25 cellular contexts compared by ENCODE assay signal in the genomic region with DNA sequence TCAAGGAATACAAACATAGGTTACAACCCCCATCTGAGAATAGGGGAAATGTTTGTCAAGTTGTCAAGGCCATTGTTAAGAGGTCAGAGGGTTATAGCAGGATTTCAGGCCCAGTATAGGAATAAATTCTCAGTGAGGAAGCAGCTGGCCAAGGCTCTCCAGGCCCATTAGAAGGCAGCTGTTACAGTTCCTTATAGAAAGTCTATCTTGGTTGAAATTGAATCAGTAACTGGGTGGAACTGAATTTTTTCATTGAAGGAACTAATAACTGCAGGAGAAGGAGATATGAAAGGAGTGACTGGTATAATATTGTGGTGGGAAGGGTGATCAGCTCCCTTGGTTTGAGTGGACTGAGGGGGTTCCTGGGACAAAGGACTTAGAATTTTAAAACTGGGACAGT.
"Had no signal": no experiment of that assay in that cellular context is flagged by ENCODE, and none has a peak within 500 bp of the region (broad histone marks: within the 10 kb centered on the region; RNA-seq: fewer than 3 reads in every experiment).

No MANE protein-coding gene starts in this region.

- H3K79me2 ChIP-seq: hepatocyte had no signal

- FAIRE-seq: pancreas, small intestine, urothelium cell line had no signal

- H3K36me3 ChIP-seq: left ventricle myocardium inferior, pancreas, prostate gland, spleen, suprapubic skin, thoracic aorta, tibial artery, upper lobe of right lung had no signal

- H3K27ac ChIP-seq: hepatocyte, left ventricle myocardium inferior, pancreas, prostate gland, spleen, suprapubic skin, thoracic aorta, tibial artery, upper lobe of right lung had no signal

- H3K27me3 ChIP-seq: hepatocyte, pancreas, spleen, suprapubic skin, tibial artery, upper lobe of right lung had no signal

- H3K4me1 ChIP-seq: left ventricle myocardium inferior, pancreas, prostate gland, spleen, suprapubic skin, tibial artery, upper lobe of right lung had no signal

- H2AFZ ChIP-seq: hepatocyte had no signal

- ATAC-seq: mucosa of descending colon; natural killer cell; pancreas; right cardiac atrium; sciatic nerve; stimulated activated effector memory CD8-positive, alpha-beta T cell treated with anti-CD3 and anti-CD28 coated beads, Interleukin-12 subunit alpha, Interleukin-12 subunit beta, amount 100 ng/mL, for 72 hours; upper lobe of right lung had no signal

- H3K9me3 ChIP-seq: left ventricle myocardium inferior, mucosa of descending colon, pancreas, prostate gland, suprapubic skin, thoracic aorta, tibial artery, upper lobe of right lung had no signal

- H3K4me3 ChIP-seq: hepatocyte, left ventricle myocardium inferior, lung, mucosa of descending colon, pancreas, prostate gland, spleen, suprapubic skin, thoracic aorta, tibial artery, upper lobe of right lung had no signal

- H3K4me2 ChIP-seq: hepatocyte had no signal

- DNase-seq: islet precursor cell; left ventricle myocardium inferior; midbrain; mucosa of descending colon; naive B cell; natural killer cell; nucleus accumbens; pancreas; posterior cingulate gyrus; retina; right cardiac atrium; small intestine; spleen; stimulated activated CD4-positive, alpha-beta T cell treated with anti-CD3 and anti-CD28 coated beads, Interleukin-4, amount 100 ng/mL, for 24 hours; stimulated activated naive CD4-positive, alpha-beta T cell; tibial artery; upper lobe of right lung had no signal
